9 cellular contexts compared by ENCODE assay signal in genomic region chr7:34991938-34992840, GRCh38. TPM values are rescaled to one million over a fixed set of nuclear protein-coding genes. Genes with fewer than 3 reads are reported as not detected.
A peak's percentile ranks its signal among the peaks of the same experiment; 100 is the strongest.
DNase-seq lines count a peak whose midpoint lies in the region; ATAC-seq, FAIRE-seq and TF ChIP-seq lines count a peak whose summit lies in the region.
"Had no signal": no experiment of that assay in that cellular context is flagged by ENCODE, and none has a peak within 500 bp of the region (broad histone marks: within the 10 kb centered on the region; RNA-seq: fewer than 3 reads in every experiment).

No MANE protein-coding gene starts in this region.

- POLR2A ChIA-PET in SK-N-SH (lab: Yijun Ruan, JAX): no interaction called here

- H3F3A ChIP-seq in SK-N-SH (replicated peaks; ENCODE audit: insufficient read depth): peaks cover 30% of the 10 kb centered on the region

- no peaks in the 10 kb centered on the region for H3K9me2 ChIP-seq in SK-N-SH

- peaks cover 0 to 6% of the 10 kb centered on the region in 2 experiments; a peak in 1 of 4 replicates for H3K4me1 ChIP-seq in SK-N-SH (ENCODE audit: control insufficient read depth in 1 of 2, insufficient read depth in 2 of 2, low read depth in 1 of 2, low read length in 1 of 2)

- peak overlapping the region; percentile 58 for H3K4me2 ChIP-seq in SK-N-SH

- FAIRE-seq in bronchial epithelial cell (lab: Jason Lieb, UNC): no peak

- H2AFZ ChIP-seq in SK-N-SH (ENCODE audit: low read depth): peak overlapping the region; percentile 37; the same call in 1 of the 2 replicates

- peak overlapping the region in 1 of 2 experiments; percentile 77; a peak in 2 of 4 replicates for H3K27ac ChIP-seq in SK-N-SH (ENCODE audit: low read depth in 2 of 2, low read length in 1 of 2)
- H3K27ac ChIP-seq: neutrophil had no signal

- DNase-seq in SK-N-SH (no peak), bronchial epithelial cell (ENCODE audit: low read depth) (peak; percentile 68), NCI-H510A treated with DMSO at 0.1 percent for 48 hours (lab: John Stamatoyannopoulos, UW) (no peak), GF-D8 (lab: John Stamatoyannopoulos, UW) (no peak), NCI-H2029 (lab: John Stamatoyannopoulos, UW) (no peak)
- DNase-seq in stimulated activated CD4-positive, alpha-beta T cell treated with anti-CD3 and anti-CD28 coated beads, Interleukin-2, amount 100 ng/mL, for 48 hours: peak; percentile 7 to 15

- TF ChIP-seq RAD21 in SK-N-SH (IDR thresholded peaks at IDR 0.05; ENCODE audit: low read length): no peak

- TF ChIP-seq EP300 in SK-N-SH (IDR thresholded peaks at IDR 0.05; ENCODE audit: borderline replicate concordance in 1 of 2, low read depth in 1 of 2, low read length in 1 of 2): peak in 1 of 2 experiments; percentile 58; a peak in 1 of 4 replicates

- no peaks in the 10 kb centered on the region for H3K9me3 ChIP-seq in SK-N-SH
- H3K9me3 ChIP-seq: neutrophil had no signal

- H3K36me3 ChIP-seq in SK-N-SH (replicated peaks in 1 of 2; ENCODE audit: control insufficient read depth in 1 of 2, insufficient read depth in 2 of 2, low read length in 1 of 2) (peaks cover 0 to 27% of the 10 kb centered on the region in 2 experiments), bronchial epithelial cell (ENCODE audit: control insufficient read depth, insufficient read depth, low read length) (no peaks in the 10 kb centered on the region)
- H3K36me3 ChIP-seq: neutrophil had no signal

- peak; percentile 39 for ATAC-seq in GM18519 (IDR thresholded peaks at IDR 0.05; ENCODE audit: low FRiP score, unreplicated experiment)
- peak; percentile 87 for ATAC-seq in HG02759 (IDR thresholded peaks at IDR 0.05; ENCODE audit: unreplicated experiment)

- 44% methylated on average over 12 of the region's 12 CpGs for WGBS in SK-N-SH (ENCODE audit: low lambda C conversion rate)

- CTCF ChIA-PET in SK-N-SH (lab: Yijun Ruan, JAX): interaction anchor here (2.0 kb wide), 1 partner anchor 14 kb away, joined by 7 read pairs; no protein-coding TSS in a partner anchor

- peak overlapping the region; percentile 4; the same call in 1 of the 2 replicates for H3K9ac ChIP-seq in SK-N-SH

- H3K4me3 ChIP-seq in SK-N-SH (ENCODE audit: low read depth in 2 of 2, low read length in 1 of 2) (peak overlapping the region in 1 of 2 experiments; percentile 27; a peak in 1 of 4 replicates), bronchial epithelial cell (ENCODE audit: low read depth, low read length) (no peak overlapping the region)

- H4K20me1 ChIP-seq in SK-N-SH (ENCODE audit: insufficient read depth): no peaks in the 10 kb centered on the region

- no peaks in the 10 kb centered on the region for H3K27me3 ChIP-seq in SK-N-SH (ENCODE audit: insufficient read depth)
- no peaks in the 10 kb centered on the region for H3K27me3 ChIP-seq in bronchial epithelial cell (ENCODE audit: control insufficient read depth, insufficient read depth, low read length)
- H3K27me3 ChIP-seq: neutrophil had no signal

- no peak for TF ChIP-seq CTCF in SK-N-SH (IDR thresholded peaks at IDR 0.05)
- TF ChIP-seq CTCF in bronchial epithelial cell (IDR thresholded peaks at IDR 0.05; ENCODE audit: insufficient read depth, low read length, severe bottlenecking): no peak

- H3K79me2 ChIP-seq in SK-N-SH (ENCODE audit: insufficient read depth): peaks cover 38% of the 10 kb centered on the region; the same call in 1 of the 2 replicates

TF ChIP-seq in SK-N-SH, 30 proteins besides CTCF, POLR2A, EP300 and RAD21:
- TF ChIP-seq JUND (IDR thresholded peaks at IDR 0.05) (peak; percentile 63), PBX3 (IDR thresholded peaks at IDR 0.05) (0 out of 2 replicates have a peak, but pooled peaks have one; percentile 21), EZH2phosphoT487 (IDR thresholded peaks at IDR 0.05; ENCODE audit: borderline replicate concordance, low read depth) (no peak), IRF3 (IDR thresholded peaks at IDR 0.05; ENCODE audit: low read depth, low read length) (no peak), MAX (IDR thresholded peaks at IDR 0.05; ENCODE audit: low read depth) (peak; percentile 85), RXRA (IDR thresholded peaks at IDR 0.05; ENCODE audit: borderline replicate concordance, low read depth) (0 out of 2 replicates have a peak, but pooled peaks have one; percentile 11), ELF1 (IDR thresholded peaks at IDR 0.05) (peak; percentile 29), TCF12 (IDR thresholded peaks at IDR 0.05) (peak; percentile 71), ZBTB33 (IDR thresholded peaks at IDR 0.05; ENCODE audit: borderline replicate concordance, low read depth) (no peak), USF1 (IDR thresholded peaks at IDR 0.05; ENCODE audit: borderline replicate concordance, low read depth) (peak; percentile 39; the same call in 1 of the 2 replicates), GATA2 (CRISPR knock-in tag; IDR thresholded peaks at IDR 0.05) (no peak), FOSL2 (IDR thresholded peaks at IDR 0.05; ENCODE audit: borderline replicate concordance, low read depth) (peak; percentile 64), MXI1 (IDR thresholded peaks at IDR 0.05; ENCODE audit: low read depth, low read length) (0 out of 2 replicates have a peak, but pooled peaks have one; percentile 35), GABPA (IDR thresholded peaks at IDR 0.05; ENCODE audit: low read depth) (peak; percentile 22; the same call in 1 of the 2 replicates)
TF ChIP-seq in SK-N-SH: peak in this region for 10.

RNA-seq across cellular contexts. Expression of gene DPY19L1, which starts 45.1 kb away (rescaled TPM):
- 27.7 and 36.1 TPM in 2 replicates for polyA plus RNA-seq in SK-N-SH (2012; rRNA removed)
- polyA plus RNA-seq in SK-N-SH (2012; cell fraction: cytosol; rRNA removed): 43.1 and 47.2 TPM in 2 replicates
- polyA plus RNA-seq in SK-N-SH (2012; cell fraction: nucleus; rRNA removed): 14.0 and 23.6 TPM in 2 replicates
- total RNA-seq in bronchial epithelial cell: 8.7 and 13.4 TPM in 2 replicates

Comparison
In these comparisons a context has a peak if more than half of its experiments do, and no peak if none do; other contexts are left out.
1. DNase-seq: peak in bronchial epithelial cell (single experiment) and stimulated activated CD4-positive, alpha-beta T cell treated with anti-CD3 and anti-CD28 coated beads, Interleukin-2, amount 100 ng/mL, for 48 hours (2 of 2); none in SK-N-SH (single experiment), NCI-H510A treated with DMSO at 0.1 percent for 48 hours (single experiment), GF-D8 (single experiment) and NCI-H2029 (single experiment).